Comparison of ENCODE assay signal across 14 cellular contexts in the genomic region with DNA sequence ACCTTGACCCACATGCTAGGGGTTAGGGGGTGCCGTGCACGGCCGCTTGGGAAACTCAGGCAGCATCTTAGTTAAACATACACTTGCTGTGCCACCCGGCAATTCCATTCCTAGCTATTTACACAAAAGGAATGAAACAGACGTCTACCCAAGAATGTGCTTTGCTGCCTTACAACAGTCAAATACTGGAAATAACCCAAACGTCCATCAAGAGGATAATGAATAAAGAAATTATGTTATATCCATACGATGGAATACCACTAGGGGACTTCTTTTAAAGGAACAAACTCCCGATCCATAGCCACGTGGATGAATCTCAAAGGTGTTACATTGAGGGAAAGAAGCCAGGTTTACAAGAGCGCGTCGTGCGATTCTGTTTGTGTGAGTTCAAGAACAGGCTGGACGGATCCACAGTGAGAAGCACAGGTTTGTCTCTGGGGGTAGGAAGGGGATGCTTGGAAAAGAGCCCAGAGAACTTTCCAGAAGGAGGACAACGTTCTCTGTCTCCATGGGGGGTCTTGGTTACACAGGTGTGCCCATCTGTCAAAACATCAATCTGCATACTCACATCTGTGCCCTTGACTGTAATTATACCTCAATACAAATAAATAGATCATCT. TPM values are rescaled to one million over a fixed set of nuclear protein-coding genes. Genes with fewer than 3 reads are reported as not detected.
A peak's percentile ranks its signal among the peaks of the same experiment; 100 is the strongest.
DNase-seq lines count a peak whose midpoint lies in the region; ATAC-seq and TF ChIP-seq lines count a peak whose summit lies in the region.
"Had no signal": no experiment of that assay in that cellular context is flagged by ENCODE, and none has a peak within 500 bp of the region (broad histone marks: within the 10 kb centered on the region; RNA-seq: fewer than 3 reads in every experiment).

No MANE protein-coding gene starts in this region.

- H3K27me3 ChIP-seq in H9 (ENCODE audit: insufficient read depth, low read length): no peaks in the 10 kb centered on the region
- H3K27me3 ChIP-seq in esophagus muscularis mucosa: no peaks in the 10 kb centered on the region
- H3K27me3 ChIP-seq: dorsolateral prefrontal cortex, heart left ventricle had no signal

- H3K23ac ChIP-seq in H9 (ENCODE audit: insufficient read length, low read depth, low read length): no peak overlapping the region

- TF ChIP-seq EP300 in esophagus muscularis mucosa (IDR thresholded peaks at IDR 0.05): no peak

- H2AFZ ChIP-seq in H9 (ENCODE audit: low read length): no peak overlapping the region

- H4K8ac ChIP-seq in H9 (replicated peaks; ENCODE audit: insufficient read length, low read depth, low read length): no peak overlapping the region

- H3K9ac ChIP-seq in H9 (ENCODE audit: extremely low read depth, insufficient read length, low read length): no peak overlapping the region

- H2BK15ac ChIP-seq in H9 (ENCODE audit: low read depth, low read length): no peak overlapping the region

- H3K36me3 ChIP-seq in esophagus muscularis mucosa: no peaks in the 10 kb centered on the region
- H3K36me3 ChIP-seq: heart left ventricle, thoracic aorta had no signal

- no peak overlapping the region for H3K56ac ChIP-seq in H9 (ENCODE audit: insufficient read length, low read depth, low read length)

- H4K91ac ChIP-seq in H9 (ENCODE audit: insufficient read length, low read depth, low read length): no peak overlapping the region

- no peak for TF ChIP-seq POLR2A in esophagus muscularis mucosa (IDR thresholded peaks at IDR 0.05; ENCODE audit: low read depth)

- H3K4me1 ChIP-seq in H9 (ENCODE audit: insufficient read depth, low read length): no peaks in the 10 kb centered on the region
- peaks cover 4 to 31% (median 26%) of the 10 kb centered on the region in 4 donors for H3K4me1 ChIP-seq in esophagus muscularis mucosa

- H2BK5ac ChIP-seq in H9 (ENCODE audit: insufficient read length, low read length): no peak overlapping the region

- H3T11ph ChIP-seq in H9 (ENCODE audit: low read length): no peak overlapping the region

- H3K18ac ChIP-seq in H9 (ENCODE audit: insufficient read length, low read depth, low read length): no peak overlapping the region

- intact Hi-C loops in esophagus muscularis mucosa (cut with DNase I): no loop called here

- no peak overlapping the region for H3K4me3 Mint-ChIP-seq in H9

- H3K27ac ChIP-seq in H9 (ENCODE audit: insufficient read length, low read depth, low read length) (no peak overlapping the region), esophagus muscularis mucosa (replicated peaks in 1 of 4) (peak overlapping the region in 1 of 4 donors; percentile 63)
- H3K27ac ChIP-seq: thoracic aorta had no signal

- no peak overlapping the region for H3K4me2 ChIP-seq in H9 (ENCODE audit: insufficient read depth, insufficient read length, low read length)

- no peak overlapping the region for H3K27ac Mint-ChIP-seq in H9

- H2BK12ac ChIP-seq in H9 (ENCODE audit: insufficient read length, low read depth, low read length): no peak overlapping the region

- H3K36me3 Mint-ChIP-seq in H9 (ENCODE audit: insufficient read depth in 1 of 3, low read depth in 3 of 3): peaks cover 0 to 10% (median 0%) of the 10 kb centered on the region in 3 experiments; a peak in 3 of 7 replicates
- H3K36me3 Mint-ChIP-seq: naive thymus-derived CD8-positive, alpha-beta T cell had no signal

- no peaks in the 10 kb centered on the region for H3K79me1 ChIP-seq in H9 (ENCODE audit: insufficient read depth, low read depth, low read length, poor library complexity, severe bottlenecking)

- H4K20me1 ChIP-seq in H9 (ENCODE audit: control insufficient read depth, insufficient read depth, insufficient read length): peaks cover 3% of the 10 kb centered on the region

- H4K5ac ChIP-seq in H9 (ENCODE audit: insufficient read length, low read depth, low read length): no peak overlapping the region

- no peaks in the 10 kb centered on the region for H3K23me2 ChIP-seq in H9 (ENCODE audit: insufficient read length, low read depth, low read length, poor library complexity, severe bottlenecking)

- H3K79me2 ChIP-seq in H9 (ENCODE audit: insufficient read depth, low read length): no peaks in the 10 kb centered on the region

- no peak for ATAC-seq in HG03354 (IDR thresholded peaks at IDR 0.05; ENCODE audit: poor library complexity, severe bottlenecking, unreplicated experiment)
- ATAC-seq: heart left ventricle; naive thymus-derived CD8-positive, alpha-beta T cell had no signal

- peaks cover 0 to 6% of the 10 kb centered on the region in 2 experiments; a peak in 3 of 4 replicates for H3K4me1 Mint-ChIP-seq in H9

- TF ChIP-seq CTCF in H9 (conservative IDR thresholded peaks at IDR 0.05): no peak
- no peak for TF ChIP-seq CTCF in esophagus muscularis mucosa (IDR thresholded peaks at IDR 0.05)

- 0 out of 2 replicates have a peak overlapping the region, but pooled peaks have one; percentile 23 for H3K14ac ChIP-seq in H9 (ENCODE audit: insufficient read depth, low read length)

- no CpG with 5 or more reads among the region's 15 CpGs for WGBS in H9 (ENCODE audit: extremely low coverage, insufficient read length, low lambda C conversion rate)
- 34% methylated on average over 15 of the region's 15 CpGs for WGBS in esophagus muscularis mucosa

- no peaks in the 10 kb centered on the region for H3K27me3 Mint-ChIP-seq in H9 (ENCODE audit: low read depth)
- H3K27me3 Mint-ChIP-seq: naive thymus-derived CD8-positive, alpha-beta T cell had no signal

- in situ Hi-C loops in KBM-7 (cut with MboI; ENCODE audit: low pct_unique_long_range_greater_than_20kb, low sequenced_read_pairs): no loop called here

- no peak for DNase-seq in H9
- peak; percentile 51 for DNase-seq in NCI-H345 (lab: John Stamatoyannopoulos, UW)
- DNase-seq in esophagus muscularis mucosa (ENCODE audit: extremely low spot score): no peak
- DNase-seq in renal cortical epithelial cell (ENCODE audit: low read depth): peak; percentile 29
- no peak for DNase-seq in KBM-7
- no peak for DNase-seq in germinal center (ENCODE audit: low spot score)
- DNase-seq: left cardiac atrium, MM.1S, NCI-H526 treated with DMSO at 0.1 percent for 48 hours had no signal

- H3K4ac ChIP-seq in H9 (ENCODE audit: low read depth, low read length): no peak overlapping the region

- H3K9me3 Mint-ChIP-seq in H9: peaks cover 11 to 12% of the 10 kb centered on the region in 2 experiments
- H3K9me3 Mint-ChIP-seq: naive thymus-derived CD8-positive, alpha-beta T cell had no signal

- H3K4me3 ChIP-seq in esophagus muscularis mucosa: peak overlapping the region in 3 of 4 donors; percentile 13 to 25 (median 18)
- H3K4me3 ChIP-seq: heart left ventricle, thoracic aorta had no signal

- H3K9me3 ChIP-seq in H9 (ENCODE audit: control insufficient read depth, low read depth, low read length) (no peaks in the 10 kb centered on the region), esophagus muscularis mucosa (no peaks in the 10 kb centered on the region)
- H3K9me3 ChIP-seq: heart left ventricle, thoracic aorta had no signal

- H2AK5ac ChIP-seq in H9 (ENCODE audit: insufficient read length, low read length): no peak overlapping the region

- no peak overlapping the region for H2BK120ac ChIP-seq in H9 (ENCODE audit: low read depth, low read length, poor library complexity, severe bottlenecking)

- H2BK20ac ChIP-seq in H9 (ENCODE audit: low read depth, low read length, poor library complexity, severe bottlenecking): no peak overlapping the region

RNA-seq across cellular contexts. Expression of a gene that starts 41.8 kb away (rescaled TPM):
- 11.3 and 13.1 TPM in 2 replicates for total RNA-seq in H9 (2021)
- total RNA-seq in esophagus muscularis mucosa: 10 to 100 TPM in 1 of 4 donors, 1 to 10 TPM in 3; 4.8 to 10.9 (median 7.8) TPM
- total RNA-seq in renal cortical epithelial cell: 9.2 and 15.5 TPM in 2 replicates

Comparison
In these comparisons a context has a peak if more than half of its experiments do, and no peak if none do; other contexts are left out.
1. DNase-seq: peak in NCI-H345 (single experiment) and renal cortical epithelial cell (single experiment); none in H9 (single experiment), esophagus muscularis mucosa (single experiment), KBM-7 (single experiment) and germinal center (single experiment).